ENCODE assay signal across 8 cellular contexts in genomic region chr4:125283702-125284279, GRCh38. TPM values are rescaled to one million over a fixed set of nuclear protein-coding genes. Genes with fewer than 3 reads are reported as not detected.
DNase-seq lines count a peak whose midpoint lies in the region; ATAC-seq, FAIRE-seq and TF ChIP-seq lines count a peak whose summit lies in the region.

No MANE protein-coding gene starts in this region.

- no peaks in the 10 kb centered on the region for H3K36me3 Mint-ChIP-seq in activated naive CD4-positive, alpha-beta T cell treated with anti-CD3 and anti-CD28 coated beads for 36 hours (ENCODE audit: low read depth)
- no peaks in the 10 kb centered on the region for H3K36me3 Mint-ChIP-seq in activated naive CD4-positive, alpha-beta T cell treated with anti-CD3 and anti-CD28 coated beads, Interleukin-2, amount 10 ng/mL, durations not matched to agents 7 days and 5 days
- no peaks in the 10 kb centered on the region for H3K36me3 Mint-ChIP-seq in astrocyte (ENCODE audit: low read depth, unreplicated experiment)

- peak; percentile 54 for ATAC-seq in HG03460 (IDR thresholded peaks at IDR 0.05; ENCODE audit: unreplicated experiment)
- ATAC-seq in left lobe of liver = peak; percentile 60
- no peak for ATAC-seq in activated CD4-positive, CD25-positive, alpha-beta regulatory T cell treated with anti-CD3 and anti-CD28 coated beads, Interleukin-2, amount 50 U/mL, for 24 hours

- no peaks in the 10 kb centered on the region for H3K27me3 ChIP-seq in astrocyte (ENCODE audit: insufficient read depth, low read length)

- no peak overlapping the region for H3K27ac Mint-ChIP-seq in activated naive CD4-positive, alpha-beta T cell treated with anti-CD3 and anti-CD28 coated beads for 36 hours
- no peak overlapping the region for H3K27ac Mint-ChIP-seq in activated naive CD4-positive, alpha-beta T cell treated with anti-CD3 and anti-CD28 coated beads, Interleukin-2, amount 10 ng/mL, durations not matched to agents 7 days and 5 days
- no peak overlapping the region for H3K27ac Mint-ChIP-seq in astrocyte (ENCODE audit: unreplicated experiment)

- H3K4me3 ChIP-seq in astrocyte (ENCODE audit: insufficient read depth, low read depth, low read length) = no peak overlapping the region

- CTCF ChIA-PET in activated naive CD4-positive, alpha-beta T cell treated with anti-CD3 and anti-CD28 coated beads for 36 hours (lab: Charles Lee) = interaction anchor here (0.6 to 1.6 kb wide), 9 partner anchors 12 to 1684 kb away, joined by 3 to 10 read pairs (median 4); no protein-coding TSS in a partner anchor
- CTCF ChIA-PET in activated naive CD4-positive, alpha-beta T cell treated with anti-CD3 and anti-CD28 coated beads, Interleukin-2, amount 10 ng/mL, durations not matched to agents 7 days and 5 days (lab: Charles Lee) = interaction anchor here (0.7 to 2.1 kb wide), 6 partner anchors 8 to 950 kb away, joined by 3 to 26 read pairs (median 4); no protein-coding TSS in a partner anchor

- TF ChIP-seq CTCF in astrocyte (IDR thresholded peaks at IDR 0.05; ENCODE audit: insufficient read depth, low read depth, low read length) = peak; percentile 37

- H3K4me2 ChIP-seq in astrocyte (ENCODE audit: low read length) = no peak overlapping the region

- H3K27me3 Mint-ChIP-seq in activated naive CD4-positive, alpha-beta T cell treated with anti-CD3 and anti-CD28 coated beads for 36 hours (ENCODE audit: low read depth) = peaks cover 1% of the 10 kb centered on the region
- H3K27me3 Mint-ChIP-seq in activated naive CD4-positive, alpha-beta T cell treated with anti-CD3 and anti-CD28 coated beads, Interleukin-2, amount 10 ng/mL, durations not matched to agents 7 days and 5 days = no peaks in the 10 kb centered on the region
- no peaks in the 10 kb centered on the region for H3K27me3 Mint-ChIP-seq in astrocyte (ENCODE audit: low read depth, unreplicated experiment)

- H3K36me3 ChIP-seq in astrocyte (ENCODE audit: insufficient read depth, low read length) = no peaks in the 10 kb centered on the region

- intact Hi-C loops in activated naive CD4-positive, alpha-beta T cell treated with anti-CD3 and anti-CD28 coated beads for 36 hours (cut with micrococcal nuclease) = loop anchor here (1.0 to 5.0 kb wide), 2 partner anchors 949 to 1021 kb away; no protein-coding TSS in a partner anchor

- H3K9me3 ChIP-seq in astrocyte (ENCODE audit: insufficient read depth, low read depth, low read length) = no peaks in the 10 kb centered on the region

- DNase-seq in activated naive CD4-positive, alpha-beta T cell treated with anti-CD3 and anti-CD28 coated beads for 36 hours = peak; percentile 5
- DNase-seq in activated naive CD4-positive, alpha-beta T cell treated with anti-CD3 and anti-CD28 coated beads, Interleukin-2, amount 10 ng/mL, durations not matched to agents 7 days and 5 days = no peak
- DNase-seq in astrocyte (ENCODE audit: low read depth) (peak; percentile 10), left lobe of liver (ENCODE audit: low spot score) (no peak), UCSD-AML1 (lab: John Stamatoyannopoulos, UW; ENCODE audit: unreplicated experiment) (no peak)
- DNase-seq in activated T-cell treated with anti-CD3 and anti-CD28 coated beads, Interleukin-2, amount 50 U/mL, for 48 hours = no peak

- no peaks in the 10 kb centered on the region for H3K79me2 ChIP-seq in astrocyte (ENCODE audit: insufficient read depth, low read length)

- no peak overlapping the region for H3K4me3 Mint-ChIP-seq in activated naive CD4-positive, alpha-beta T cell treated with anti-CD3 and anti-CD28 coated beads for 36 hours
- H3K4me3 Mint-ChIP-seq in activated naive CD4-positive, alpha-beta T cell treated with anti-CD3 and anti-CD28 coated beads, Interleukin-2, amount 10 ng/mL, durations not matched to agents 7 days and 5 days = no peak overlapping the region
- no peak overlapping the region for H3K4me3 Mint-ChIP-seq in astrocyte (ENCODE audit: unreplicated experiment)

- H3K9me3 Mint-ChIP-seq in activated naive CD4-positive, alpha-beta T cell treated with anti-CD3 and anti-CD28 coated beads for 36 hours = no peaks in the 10 kb centered on the region
- H3K9me3 Mint-ChIP-seq in activated naive CD4-positive, alpha-beta T cell treated with anti-CD3 and anti-CD28 coated beads, Interleukin-2, amount 10 ng/mL, durations not matched to agents 7 days and 5 days = no peaks in the 10 kb centered on the region
- no peaks in the 10 kb centered on the region for H3K9me3 Mint-ChIP-seq in astrocyte (ENCODE audit: unreplicated experiment)

- H2AFZ ChIP-seq in astrocyte (ENCODE audit: low read depth, low read length) = no peak overlapping the region

- no peak overlapping the region for H3K9ac ChIP-seq in astrocyte (ENCODE audit: low read length)

- H3K4me1 Mint-ChIP-seq in activated naive CD4-positive, alpha-beta T cell treated with anti-CD3 and anti-CD28 coated beads for 36 hours (ENCODE audit: low read depth) = no peaks in the 10 kb centered on the region
- H3K4me1 Mint-ChIP-seq in activated naive CD4-positive, alpha-beta T cell treated with anti-CD3 and anti-CD28 coated beads, Interleukin-2, amount 10 ng/mL, durations not matched to agents 7 days and 5 days = no peaks in the 10 kb centered on the region
- H3K4me1 Mint-ChIP-seq in astrocyte (ENCODE audit: low read depth, unreplicated experiment) = no peaks in the 10 kb centered on the region

- no peak overlapping the region for H3K27ac ChIP-seq in astrocyte (ENCODE audit: low read depth, low read length)

- FAIRE-seq in astrocyte (lab: Jason Lieb, UNC) = no peak

- H3K4me1 ChIP-seq in astrocyte (ENCODE audit: insufficient read depth, low read length) = no peaks in the 10 kb centered on the region

- no peaks in the 10 kb centered on the region for H4K20me1 ChIP-seq in astrocyte (ENCODE audit: insufficient read depth, low read length)

RNA-seq across cellular contexts. Expression of gene FAT4, which starts 31.0 kb away (rescaled TPM):
- not detected for total RNA-seq in activated naive CD4-positive, alpha-beta T cell treated with anti-CD3 and anti-CD28 coated beads for 36 hours
- total RNA-seq in astrocyte (7.4 and 8.0 TPM in 2 replicates), left lobe of liver (3.9 TPM)

Comparison
In these comparisons a context has a peak if more than half of its experiments do, and no peak if none do; other contexts are left out.
1. DNase-seq: peak in activated naive CD4-positive, alpha-beta T cell treated with anti-CD3 and anti-CD28 coated beads for 36 hours (single experiment) and astrocyte (single experiment); none in activated naive CD4-positive, alpha-beta T cell treated with anti-CD3 and anti-CD28 coated beads, Interleukin-2, amount 10 ng/mL, durations not matched to agents 7 days and 5 days (single experiment), left lobe of liver (single experiment), UCSD-AML1 (single experiment) and activated T-cell treated with anti-CD3 and anti-CD28 coated beads, Interleukin-2, amount 50 U/mL, for 48 hours (0 of 2).
2. ATAC-seq: peak in HG03460 (single experiment) and left lobe of liver (single experiment); none in activated CD4-positive, CD25-positive, alpha-beta regulatory T cell treated with anti-CD3 and anti-CD28 coated beads, Interleukin-2, amount 50 U/mL, for 24 hours (0 of 2).